In the genomic region with DNA sequence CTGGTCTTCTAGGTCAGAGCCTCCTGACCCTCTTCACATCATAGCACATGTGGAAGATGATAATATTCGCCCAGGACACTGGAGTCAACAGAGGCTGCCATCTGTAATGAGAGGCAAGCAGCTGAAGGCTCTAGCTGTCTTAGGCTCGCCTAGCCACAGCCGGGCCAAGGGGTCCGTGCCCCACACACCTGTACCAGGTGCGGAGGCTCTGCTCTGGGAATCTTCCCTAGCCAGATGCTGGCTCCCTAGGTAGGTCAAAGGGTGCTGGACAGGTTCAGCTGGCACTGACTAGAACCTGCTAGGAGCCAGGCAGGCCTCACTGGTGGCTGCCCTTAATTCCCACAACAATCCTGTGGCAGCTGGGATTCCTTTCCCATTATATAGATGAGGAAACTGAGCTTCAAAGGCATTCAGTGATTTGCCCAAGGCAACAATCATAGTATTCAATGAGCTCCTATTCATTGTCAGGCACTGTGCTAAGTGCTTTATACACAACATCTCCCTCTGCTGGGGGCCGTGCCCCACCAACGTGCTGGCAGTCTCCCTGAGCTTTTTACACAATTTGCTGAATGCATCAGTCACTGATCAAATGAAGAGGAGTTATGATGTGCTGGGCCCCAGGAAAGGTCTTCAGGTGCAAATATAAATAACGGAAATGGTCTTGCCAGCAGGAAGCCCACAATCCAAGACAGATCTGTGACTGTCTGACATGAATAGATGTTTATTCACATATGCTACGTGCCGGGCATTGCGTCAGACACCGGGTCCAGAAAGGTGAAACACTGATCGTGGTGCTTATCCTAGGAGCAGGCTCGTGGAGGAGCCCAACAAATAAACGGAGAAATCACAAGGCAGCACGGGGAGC, we compare ENCODE assay signal across 1 cellular context.
A peak's percentile ranks its signal among the peaks of the same experiment; 100 is the strongest.
TF ChIP-seq lines count a peak whose summit lies in the region.

No MANE protein-coding gene starts in this region.

TF ChIP-seq in HepG2, 621 proteins besides CTCF, POLR2A, EP300 and RAD21 (continued from another document):
- TF ChIP-seq, protein P1, sequence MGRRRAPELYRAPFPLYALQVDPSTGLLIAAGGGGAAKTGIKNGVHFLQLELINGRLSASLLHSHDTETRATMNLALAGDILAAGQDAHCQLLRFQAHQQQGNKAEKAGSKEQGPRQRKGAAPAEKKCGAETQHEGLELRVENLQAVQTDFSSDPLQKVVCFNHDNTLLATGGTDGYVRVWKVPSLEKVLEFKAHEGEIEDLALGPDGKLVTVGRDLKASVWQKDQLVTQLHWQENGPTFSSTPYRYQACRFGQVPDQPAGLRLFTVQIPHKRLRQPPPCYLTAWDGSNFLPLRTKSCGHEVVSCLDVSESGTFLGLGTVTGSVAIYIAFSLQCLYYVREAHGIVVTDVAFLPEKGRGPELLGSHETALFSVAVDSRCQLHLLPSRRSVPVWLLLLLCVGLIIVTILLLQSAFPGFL (CRISPR knock-in tag; IDR thresholded peaks at IDR 0.05), result no peak
- TF ChIP-seq STAG1 (CRISPR knock-in tag; IDR thresholded peaks at IDR 0.05) (0 out of 2 replicates have a peak, but pooled peaks have one; percentile 15), IRF2 (CRISPR knock-in tag; IDR thresholded peaks at IDR 0.05) (no peak), ZNF343 (CRISPR knock-in tag; IDR thresholded peaks at IDR 0.05) (no peak), FOXO1 (CRISPR knock-in tag; IDR thresholded peaks at IDR 0.05) (no peak), FOSL1 (CRISPR knock-in tag; IDR thresholded peaks at IDR 0.05; ENCODE audit: borderline replicate concordance) (no peak), ZSCAN29 (CRISPR knock-in tag; conservative IDR thresholded peaks at IDR 0.05) (no peak), ZNF350 (CRISPR knock-in tag; IDR thresholded peaks at IDR 0.05; ENCODE audit: borderline replicate concordance, low read depth) (no peak), KDM6A (CRISPR knock-in tag; IDR thresholded peaks at IDR 0.05; ENCODE audit: low read depth) (no peak), PRPF4 (IDR thresholded peaks at IDR 0.05; ENCODE audit: low read depth, low read length, poor library complexity, severe bottlenecking) (no peak), KLF13 (CRISPR knock-in tag; IDR thresholded peaks at IDR 0.05) (no peak), ZNF652 (CRISPR knock-in tag; IDR thresholded peaks at IDR 0.05; ENCODE audit: borderline replicate concordance, low read depth) (no peak), ZNF629 (CRISPR knock-in tag; conservative IDR thresholded peaks at IDR 0.05) (peak; percentile 52; the same call in 1 of the 2 replicates), ZFP37 (CRISPR knock-in tag; IDR thresholded peaks at IDR 0.05; ENCODE audit: borderline replicate concordance) (no peak), CEBPB (IDR thresholded peaks at IDR 0.05; ENCODE audit: borderline replicate concordance, low read depth, low read length) (peak; percentile 54; the same call in 1 of the 2 replicates), SPEN (CRISPR knock-in tag; IDR thresholded peaks at IDR 0.05; ENCODE audit: low read depth) (no peak)
- TF ChIP-seq, protein P2, sequence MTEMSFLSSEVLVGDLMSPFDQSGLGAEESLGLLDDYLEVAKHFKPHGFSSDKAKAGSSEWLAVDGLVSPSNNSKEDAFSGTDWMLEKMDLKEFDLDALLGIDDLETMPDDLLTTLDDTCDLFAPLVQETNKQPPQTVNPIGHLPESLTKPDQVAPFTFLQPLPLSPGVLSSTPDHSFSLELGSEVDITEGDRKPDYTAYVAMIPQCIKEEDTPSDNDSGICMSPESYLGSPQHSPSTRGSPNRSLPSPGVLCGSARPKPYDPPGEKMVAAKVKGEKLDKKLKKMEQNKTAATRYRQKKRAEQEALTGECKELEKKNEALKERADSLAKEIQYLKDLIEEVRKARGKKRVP (CRISPR knock-in tag; IDR thresholded peaks at IDR 0.05), result peak in 1 of 2 experiments; percentile 86; a peak in 2 of 4 replicates
